In the genomic region with DNA sequence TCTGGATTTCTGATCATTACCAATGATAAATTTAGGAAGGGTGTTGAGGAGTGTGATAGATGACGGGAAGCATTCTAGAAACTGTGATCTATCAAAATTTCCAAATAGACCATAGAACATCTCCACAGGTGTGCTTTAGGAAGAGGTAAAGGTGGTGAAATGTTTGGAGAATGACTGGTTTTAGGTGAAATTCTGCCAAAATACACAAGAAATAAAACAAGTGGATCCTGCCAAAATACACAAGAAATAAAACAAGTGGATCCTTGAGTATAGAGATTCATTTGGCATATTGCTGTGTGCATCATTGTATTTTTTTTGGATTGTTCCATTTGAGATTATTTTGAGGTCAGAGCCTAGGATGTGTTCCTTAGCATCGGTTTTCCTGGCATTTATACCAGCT, we compare ENCODE assay signal across 23 cellular contexts.
"Had no signal": no experiment of that assay in that cellular context is flagged by ENCODE, and none has a peak within 500 bp of the region (broad histone marks: within the 10 kb centered on the region; RNA-seq: fewer than 3 reads in every experiment).

No MANE protein-coding gene starts in this region.

- ATAC-seq: foreskin keratinocyte; gastroesophageal sphincter; heart left ventricle; left colon; left lobe of liver; lower lobe of right lung; naive thymus-derived CD4-positive, alpha-beta T cell; natural killer cell had no signal

- H3K27ac ChIP-seq: coronary artery, dorsolateral prefrontal cortex, esophagus muscularis mucosa, foreskin keratinocyte, gastroesophageal sphincter, heart left ventricle, hepatocyte, left ventricle myocardium inferior, lower lobe of right lung had no signal

- H3K4me1 Mint-ChIP-seq: immature natural killer cell; naive thymus-derived CD4-positive, alpha-beta T cell; natural killer cell had no signal

- H3K36me3 ChIP-seq: esophagus muscularis mucosa, gastroesophageal sphincter, heart left ventricle, left ventricle myocardium inferior, lower lobe of right lung had no signal

- H3K9me3 ChIP-seq: esophagus muscularis mucosa, gastroesophageal sphincter, lower lobe of right lung had no signal

- H3K27me3 Mint-ChIP-seq: naive thymus-derived CD4-positive, alpha-beta T cell had no signal

- H3K4me3 Mint-ChIP-seq: immature natural killer cell; naive thymus-derived CD4-positive, alpha-beta T cell; natural killer cell had no signal

- H3K36me3 Mint-ChIP-seq: immature natural killer cell; naive thymus-derived CD4-positive, alpha-beta T cell; natural killer cell had no signal

- DNase-seq: dermis blood vessel endothelial cell; dorsolateral prefrontal cortex; effector CD4-positive, alpha-beta T cell; effector memory CD4-positive, alpha-beta T cell; foreskin keratinocyte; heart left ventricle; hypothalamus; immature natural killer cell; islet precursor cell; kidney; kidney glomerular epithelial cell; left colon; left ventricle myocardium inferior; lower lobe of right lung; mesenchymal stem cell; midbrain; naive thymus-derived CD4-positive, alpha-beta T cell; natural killer cell had no signal

- H3K4me1 ChIP-seq: esophagus muscularis mucosa, foreskin keratinocyte, gastroesophageal sphincter, heart left ventricle, left ventricle myocardium inferior, lower lobe of right lung had no signal

- H3K4me3 ChIP-seq: coronary artery, dorsolateral prefrontal cortex, esophagus muscularis mucosa, gastroesophageal sphincter, heart left ventricle, hepatocyte, left ventricle myocardium inferior, lower lobe of right lung had no signal

- H3K27ac Mint-ChIP-seq: immature natural killer cell; naive thymus-derived CD4-positive, alpha-beta T cell; natural killer cell had no signal

- H3K27me3 ChIP-seq: dorsolateral prefrontal cortex, esophagus muscularis mucosa, foreskin keratinocyte, gastroesophageal sphincter, heart left ventricle, hepatocyte had no signal
